Comparison of ENCODE assay signal across 22 cellular contexts in the genomic region with DNA sequence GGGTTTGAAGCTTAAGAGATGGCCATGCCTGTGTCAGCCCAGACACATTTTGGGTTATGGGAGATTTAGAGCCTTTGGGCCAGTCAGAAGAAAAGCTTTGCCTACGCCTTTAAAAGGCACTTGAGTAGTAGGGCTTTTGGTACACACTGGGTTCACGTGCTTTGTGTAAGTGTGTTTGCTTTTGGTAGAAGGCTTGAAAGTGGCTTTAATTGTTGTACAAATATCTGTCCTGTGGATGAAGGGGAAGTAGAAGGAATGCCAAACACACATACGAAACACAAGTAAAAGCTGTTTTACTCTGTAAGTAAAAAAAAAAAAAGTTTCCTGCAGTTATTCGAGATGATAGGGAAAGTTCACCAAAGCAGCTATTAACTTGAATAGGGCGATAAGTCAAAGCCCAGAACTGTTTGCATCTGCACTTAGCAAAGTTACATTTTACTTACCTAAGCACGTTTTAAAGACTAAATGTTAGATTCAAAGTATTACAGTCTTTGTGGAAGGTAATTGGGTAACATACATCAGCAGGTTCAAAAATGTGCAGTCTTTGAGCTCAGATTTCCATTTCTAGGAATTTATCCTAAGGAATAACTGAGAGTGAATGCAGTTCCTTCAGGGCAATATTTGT.
DNase-seq lines count a peak whose midpoint lies in the region; ATAC-seq and TF ChIP-seq lines count a peak whose summit lies in the region.
"Had no signal": no experiment of that assay in that cellular context is flagged by ENCODE, and none has a peak within 500 bp of the region (broad histone marks: within the 10 kb centered on the region; RNA-seq: fewer than 3 reads in every experiment).

No MANE protein-coding gene starts in this region.

- POLR2A ChIA-PET in WTC11 (lab: Charles Lee): interaction anchor here (0.6 kb wide), 1 partner anchor 23 kb away, joined by 3 read pairs; no protein-coding TSS in a partner anchor

- H3K4me3 Mint-ChIP-seq in WTC11: no peak overlapping the region
- H3K4me3 Mint-ChIP-seq: activated CD8-positive, alpha-beta T cell treated with anti-CD3 and anti-CD28 coated beads, Interleukin-2, amount 10 ng/mL, durations not matched to agents 7 days and 5 days; activated T-cell treated with anti-CD3 and anti-CD28 coated beads, Interleukin-2, amount 50 U/mL, for 24 hours; GM23338 had no signal

- H3K4me1 Mint-ChIP-seq in WTC11: no peaks in the 10 kb centered on the region
- H3K4me1 Mint-ChIP-seq: GM23338 had no signal

- CTCF ChIA-PET in WTC11 (lab: Charles Lee): interaction anchor here (1.1 to 1.4 kb wide), 2 partner anchors 41 to 178 kb away, joined by 3 to 4 read pairs; no protein-coding TSS in a partner anchor

- H3K27ac Mint-ChIP-seq in WTC11: no peak overlapping the region
- H3K27ac Mint-ChIP-seq: activated CD8-positive, alpha-beta T cell treated with anti-CD3 and anti-CD28 coated beads, Interleukin-2, amount 10 ng/mL, durations not matched to agents 7 days and 5 days; activated T-cell treated with anti-CD3 and anti-CD28 coated beads, Interleukin-2, amount 50 U/mL, for 24 hours; GM23338 had no signal

- peaks cover 11% of the 10 kb centered on the region for H3K9me3 Mint-ChIP-seq in WTC11
- H3K9me3 Mint-ChIP-seq: activated T-cell treated with anti-CD3 and anti-CD28 coated beads, Interleukin-2, amount 50 U/mL, for 24 hours had no signal

- peak; percentile 80 for DNase-seq in DMS153 treated with DMSO at 0.1 percent for 48 hours (lab: John Stamatoyannopoulos, UW; ENCODE audit: unreplicated experiment)
- DNase-seq in NCI-H1436 treated with DMSO at 0.1 percent for 48 hours (lab: John Stamatoyannopoulos, UW): peak; percentile 45
- DNase-seq in NCI-H345 treated with DMSO at 0.1 percent for 48 hours (lab: John Stamatoyannopoulos, UW; ENCODE audit: unreplicated experiment): peak; percentile 19
- no peak for DNase-seq in WTC11 (ENCODE audit: low spot score)
- no peak for DNase-seq in activated effector memory CD4-positive, alpha-beta T cell treated with anti-CD3 and anti-CD28 coated beads, Interleukin-2, amount 50 U/mL, for 16 hours
- no peak for DNase-seq in activated CD4-positive, alpha-beta T cell treated with anti-CD3 and anti-CD28 coated beads for 1 hour
- no peak for DNase-seq in activated effector memory CD4-positive, alpha-beta T cell treated with Interleukin-2 at 50 U/mL for 16 hours
- DNase-seq in NCI-H82 treated with DMSO at 0.1 percent for 48 hours (lab: John Stamatoyannopoulos, UW; ENCODE audit: unreplicated experiment): no peak
- DNase-seq: activated CD8-positive, alpha-beta T cell treated with anti-CD3 and anti-CD28 coated beads, Interleukin-2, amount 10 ng/mL, durations not matched to agents 7 days and 5 days; activated naive CD4-positive, alpha-beta T cell; activated T-cell treated with anti-CD3 and anti-CD28 coated beads, Interleukin-2, amount 50 U/mL, for 24 hours; adrenal gland; effector CD4-positive, alpha-beta T cell; mesenchymal stem cell; NCI-H187; NCI-H82; OCI-M1; stimulated activated CD8-positive, alpha-beta memory T cell treated with anti-CD3 and anti-CD28 coated beads, Interleukin-4, amount 100 ng/mL, for 48 hours had no signal

- peaks cover 55% of the 10 kb centered on the region for H3K36me3 Mint-ChIP-seq in WTC11

- no peak for TF ChIP-seq CTCF in WTC11 (IDR thresholded peaks at IDR 0.05)

- H3K27me3 Mint-ChIP-seq in WTC11 (ENCODE audit: low read depth): no peaks in the 10 kb centered on the region
- H3K27me3 Mint-ChIP-seq: activated T-cell treated with anti-CD3 and anti-CD28 coated beads, Interleukin-2, amount 50 U/mL, for 24 hours had no signal

- ATAC-seq in WTC11: no peak
- ATAC-seq: activated CD4-positive, CD25-positive, alpha-beta regulatory T cell treated with anti-CD3 and anti-CD28 coated beads, Interleukin-2, amount 50 U/mL, for 24 hours; activated CD8-positive, alpha-beta T cell treated with anti-CD3 and anti-CD28 coated beads, Interleukin-2, amount 10 ng/mL, durations not matched to agents 7 days and 5 days; GM12878; GM23338; Right ventricle myocardium inferior had no signal

TF ChIP-seq in WTC11, 78 proteins besides CTCF, POLR2A, EP300 and RAD21:
- TF ChIP-seq, protein P1, sequence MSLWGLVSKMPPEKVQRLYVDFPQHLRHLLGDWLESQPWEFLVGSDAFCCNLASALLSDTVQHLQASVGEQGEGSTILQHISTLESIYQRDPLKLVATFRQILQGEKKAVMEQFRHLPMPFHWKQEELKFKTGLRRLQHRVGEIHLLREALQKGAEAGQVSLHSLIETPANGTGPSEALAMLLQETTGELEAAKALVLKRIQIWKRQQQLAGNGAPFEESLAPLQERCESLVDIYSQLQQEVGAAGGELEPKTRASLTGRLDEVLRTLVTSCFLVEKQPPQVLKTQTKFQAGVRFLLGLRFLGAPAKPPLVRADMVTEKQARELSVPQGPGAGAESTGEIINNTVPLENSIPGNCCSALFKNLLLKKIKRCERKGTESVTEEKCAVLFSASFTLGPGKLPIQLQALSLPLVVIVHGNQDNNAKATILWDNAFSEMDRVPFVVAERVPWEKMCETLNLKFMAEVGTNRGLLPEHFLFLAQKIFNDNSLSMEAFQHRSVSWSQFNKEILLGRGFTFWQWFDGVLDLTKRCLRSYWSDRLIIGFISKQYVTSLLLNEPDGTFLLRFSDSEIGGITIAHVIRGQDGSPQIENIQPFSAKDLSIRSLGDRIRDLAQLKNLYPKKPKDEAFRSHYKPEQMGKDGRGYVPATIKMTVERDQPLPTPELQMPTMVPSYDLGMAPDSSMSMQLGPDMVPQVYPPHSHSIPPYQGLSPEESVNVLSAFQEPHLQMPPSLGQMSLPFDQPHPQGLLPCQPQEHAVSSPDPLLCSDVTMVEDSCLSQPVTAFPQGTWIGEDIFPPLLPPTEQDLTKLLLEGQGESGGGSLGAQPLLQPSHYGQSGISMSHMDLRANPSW (CRISPR knock-in tag; conservative IDR thresholded peaks at IDR 0.05; ENCODE audit: low read depth): no peak
- TF ChIP-seq GABPB1 (CRISPR knock-in tag; IDR thresholded peaks at IDR 0.05): peak; percentile 48; the same call in 1 of the 2 replicates
- TF ChIP-seq, protein P2, sequence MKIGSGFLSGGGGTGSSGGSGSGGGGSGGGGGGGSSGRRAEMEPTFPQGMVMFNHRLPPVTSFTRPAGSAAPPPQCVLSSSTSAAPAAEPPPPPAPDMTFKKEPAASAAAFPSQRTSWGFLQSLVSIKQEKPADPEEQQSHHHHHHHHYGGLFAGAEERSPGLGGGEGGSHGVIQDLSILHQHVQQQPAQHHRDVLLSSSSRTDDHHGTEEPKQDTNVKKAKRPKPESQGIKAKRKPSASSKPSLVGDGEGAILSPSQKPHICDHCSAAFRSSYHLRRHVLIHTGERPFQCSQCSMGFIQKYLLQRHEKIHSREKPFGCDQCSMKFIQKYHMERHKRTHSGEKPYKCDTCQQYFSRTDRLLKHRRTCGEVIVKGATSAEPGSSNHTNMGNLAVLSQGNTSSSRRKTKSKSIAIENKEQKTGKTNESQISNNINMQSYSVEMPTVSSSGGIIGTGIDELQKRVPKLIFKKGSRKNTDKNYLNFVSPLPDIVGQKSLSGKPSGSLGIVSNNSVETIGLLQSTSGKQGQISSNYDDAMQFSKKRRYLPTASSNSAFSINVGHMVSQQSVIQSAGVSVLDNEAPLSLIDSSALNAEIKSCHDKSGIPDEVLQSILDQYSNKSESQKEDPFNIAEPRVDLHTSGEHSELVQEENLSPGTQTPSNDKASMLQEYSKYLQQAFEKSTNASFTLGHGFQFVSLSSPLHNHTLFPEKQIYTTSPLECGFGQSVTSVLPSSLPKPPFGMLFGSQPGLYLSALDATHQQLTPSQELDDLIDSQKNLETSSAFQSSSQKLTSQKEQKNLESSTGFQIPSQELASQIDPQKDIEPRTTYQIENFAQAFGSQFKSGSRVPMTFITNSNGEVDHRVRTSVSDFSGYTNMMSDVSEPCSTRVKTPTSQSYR (CRISPR knock-in tag; IDR thresholded peaks at IDR 0.05): no peak
TF ChIP-seq in WTC11: peak in this region for 1.

Comparison
In these comparisons a context has a peak if more than half of its experiments do, and no peak if none do; other contexts are left out.
1. DNase-seq: peak in DMS153 treated with DMSO at 0.1 percent for 48 hours (single experiment), NCI-H1436 treated with DMSO at 0.1 percent for 48 hours (single experiment) and NCI-H345 treated with DMSO at 0.1 percent for 48 hours (single experiment); none in WTC11 (single experiment), activated effector memory CD4-positive, alpha-beta T cell treated with anti-CD3 and anti-CD28 coated beads, Interleukin-2, amount 50 U/mL, for 16 hours (single experiment), activated CD4-positive, alpha-beta T cell treated with anti-CD3 and anti-CD28 coated beads for 1 hour (single experiment), activated effector memory CD4-positive, alpha-beta T cell treated with Interleukin-2 at 50 U/mL for 16 hours (single experiment) and NCI-H82 treated with DMSO at 0.1 percent for 48 hours (single experiment).